Comparison of ENCODE assay signal across 8 cellular contexts in the genomic region with DNA sequence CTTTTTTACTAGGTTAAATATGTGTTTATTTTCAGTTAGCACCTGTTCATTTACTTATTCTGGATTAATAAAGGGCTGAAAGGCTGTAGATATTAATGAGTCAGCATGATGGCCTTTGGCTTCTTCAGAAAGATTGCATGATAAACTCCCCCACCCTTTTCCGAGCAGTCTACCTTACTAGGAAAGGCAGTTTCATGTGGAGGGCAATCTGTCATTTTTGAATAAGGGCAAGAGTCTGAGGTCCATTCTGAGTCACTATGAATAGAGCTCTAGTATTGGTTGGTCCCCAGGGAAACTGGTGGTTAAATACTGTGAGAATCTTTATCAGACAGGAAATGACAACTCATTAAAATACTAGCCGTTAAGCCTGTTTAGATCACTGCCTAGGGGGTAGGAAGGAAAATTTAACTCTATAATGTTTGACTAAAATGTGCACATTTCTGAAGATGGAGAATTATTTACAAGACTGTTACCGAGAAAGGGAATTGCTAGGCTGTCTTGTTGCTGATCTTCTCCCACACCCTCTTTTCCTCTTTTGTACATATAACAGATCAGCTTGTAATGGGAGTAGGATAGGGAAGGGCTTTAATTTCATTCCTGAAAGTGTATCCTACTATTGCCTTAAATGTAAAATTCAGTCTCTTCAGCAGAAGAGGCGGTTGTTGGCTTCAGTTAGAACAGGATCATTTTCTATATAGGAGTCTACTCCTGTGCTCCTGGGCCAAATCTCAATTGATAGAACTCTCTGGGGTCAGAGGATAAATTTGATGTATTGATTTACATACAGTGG.
A peak's percentile ranks its signal among the peaks of the same experiment; 100 is the strongest.
DNase-seq lines count a peak whose midpoint lies in the region; ATAC-seq and TF ChIP-seq lines count a peak whose summit lies in the region.

No MANE protein-coding gene starts in this region.

- H3K27me3 ChIP-seq in ACC112 (ENCODE audit: insufficient read depth, low read length) = no peaks in the 10 kb centered on the region

- TF ChIP-seq CTCF in GM12865 (IDR thresholded peaks at IDR 0.05; ENCODE audit: insufficient read depth, low read depth, low read length, missing control alignments) (no peak), NB4 (IDR thresholded peaks at IDR 0.05; ENCODE audit: low read depth, low read length) (no peak), omental fat pad (IDR thresholded peaks at IDR 0.05) (no peak)

- peaks cover 23% of the 10 kb centered on the region for H3K79me2 ChIP-seq in ACC112 (ENCODE audit: control insufficient read depth, insufficient read depth, low read length, unreplicated experiment)

- no peak for TF ChIP-seq POLR2A in NB4 (IDR thresholded peaks at IDR 0.05; ENCODE audit: extremely low read depth, insufficient read length)

- H3K27ac ChIP-seq in ACC112 (ENCODE audit: low read depth, low read length) = peak overlapping the region; percentile 98
- H3K27ac ChIP-seq in epithelial cell of prostate = peak overlapping the region; percentile 98

- H3K36me3 ChIP-seq in ACC112 (ENCODE audit: insufficient read depth, low read length) = no peaks in the 10 kb centered on the region

- H2AFZ ChIP-seq in ACC112 (ENCODE audit: low read length, unreplicated experiment) = no peak overlapping the region

- ATAC-seq in HG02642 (IDR thresholded peaks at IDR 0.05; ENCODE audit: poor library complexity, unreplicated experiment) (peak; percentile 62), omental fat pad (ENCODE audit: low FRiP score) (peak; percentile 86)

- DNase-seq in GM12865 (ENCODE audit: low read depth) = peak; percentile 97
- peak; percentile 98 for DNase-seq in NB4 (ENCODE audit: low read depth)
- peak; percentile 97 to 100 for DNase-seq in SW 1271 (lab: John Stamatoyannopoulos, UW)
- DNase-seq in epithelial cell of prostate (ENCODE audit: low read depth, low spot score) = peak; percentile 98
- no peak for DNase-seq in omental fat pad (ENCODE audit: low spot score)
- no peak for DNase-seq in ureter (ENCODE audit: low spot score)

- H3K4me3 ChIP-seq in ACC112 (ENCODE audit: low read depth, low read length) = peak overlapping the region; percentile 64
- H3K4me3 ChIP-seq in GM12865 (ENCODE audit: low read depth, low read length) = peak overlapping the region; percentile 84
- peak overlapping the region; percentile 51 for H3K4me3 ChIP-seq in NB4 (ENCODE audit: low read depth, low read length)

- H3K4me1 ChIP-seq in ACC112 (ENCODE audit: control insufficient read depth, insufficient read depth, low read length, unreplicated experiment) = peaks cover 67% of the 10 kb centered on the region

Comparison
In these comparisons a context has a peak if more than half of its experiments do, and no peak if none do; other contexts are left out.
1. DNase-seq: peak in GM12865 (single experiment), NB4 (single experiment), SW 1271 (2 of 2) and epithelial cell of prostate (single experiment); none in omental fat pad (single experiment) and ureter (single experiment).
2. Peak in every context shown above with its lines, with median percentiles within 50 percentile points of each other: H3K4me3 ChIP-seq.